1 cellular context compared by ENCODE assay signal in the genomic region with DNA sequence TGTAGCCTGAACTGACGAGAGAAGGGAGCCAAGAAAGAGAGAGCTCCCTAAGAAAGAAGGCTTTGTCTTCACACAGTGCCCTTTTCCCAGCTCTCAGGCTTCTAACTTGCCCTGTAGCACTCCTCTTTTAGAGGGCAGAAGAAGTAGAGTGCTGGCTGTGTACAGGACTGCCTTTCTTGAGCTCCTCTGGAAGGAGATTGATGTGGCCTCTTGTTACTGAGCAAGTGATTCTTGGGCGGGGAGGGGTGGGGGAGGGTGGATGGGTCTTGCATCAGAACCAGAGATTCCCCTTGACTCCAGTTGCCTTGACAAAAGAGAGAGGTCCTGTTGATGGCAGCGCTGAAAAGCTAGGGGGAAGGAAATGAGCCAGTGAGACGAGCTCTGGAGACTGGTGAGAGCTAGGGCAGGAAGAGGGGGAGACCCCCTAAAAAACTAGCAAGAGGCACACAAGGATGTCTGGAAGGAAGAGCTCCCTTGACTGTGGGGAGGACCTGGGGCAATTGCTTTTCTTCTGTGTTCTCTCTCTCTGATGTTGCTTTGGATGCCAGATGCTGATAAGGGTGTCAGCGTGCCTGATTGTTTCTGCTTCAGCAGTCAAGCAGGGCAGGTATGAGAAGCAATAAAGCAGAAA.
TF ChIP-seq lines count a peak whose summit lies in the region.

No MANE protein-coding gene starts in this region.

TF ChIP-seq in GM23338, 12 proteins besides CTCF, POLR2A, EP300 and RAD21 (continued from another document):
- TF ChIP-seq ETS1 (IDR thresholded peaks at IDR 0.05) (no peak), ZNF462 (CRISPR knock-in tag; IDR thresholded peaks at IDR 0.05) (no peak), NANOG (IDR thresholded peaks at IDR 0.05; ENCODE audit: borderline replicate concordance) (no peak), STAT1 (IDR thresholded peaks at IDR 0.05; ENCODE audit: unreplicated experiment) (no peak)
